8 cellular contexts compared by ENCODE assay signal in genomic region chr17:8807070-8807550, GRCh38. TPM values are rescaled to one million over a fixed set of nuclear protein-coding genes. Genes with fewer than 3 reads are reported as not detected.
DNase-seq lines count a peak whose midpoint lies in the region; ATAC-seq and TF ChIP-seq lines count a peak whose summit lies in the region.

No MANE protein-coding gene starts in this region.

- H3K27ac ChIP-seq in OCI-LY7 (ENCODE audit: low read depth, low read length, poor library complexity, severe bottlenecking) = peak overlapping the region; percentile 23

- no peak for DNase-seq in activated CD8-positive, alpha-beta T cell treated with anti-CD3 and anti-CD28 coated beads for 36 hours
- DNase-seq in activated CD8-positive, alpha-beta T cell treated with anti-CD3 and anti-CD28 coated beads, Interleukin-2, amount 10 ng/mL, durations not matched to agents 7 days and 5 days = no peak
- DNase-seq in OCI-LY7 (ENCODE audit: low spot score) = peak; percentile 60
- DNase-seq in naive B cell = peak; percentile 71
- DNase-seq in stimulated activated CD4-positive, alpha-beta T cell treated with anti-CD3 and anti-CD28 coated beads, Interleukin-15, amount 100 ng/mL, for 24 hours = no peak
- no peak for DNase-seq in NCI-H526 treated with DMSO at 0.1 percent for 48 hours (lab: John Stamatoyannopoulos, UW)
- no peak for DNase-seq in activated effector memory CD4-positive, alpha-beta T cell treated with anti-CD3 and anti-CD28 coated beads, Interleukin-2, amount 50 U/mL, for 16 hours

- peaks cover 19% of the 10 kb centered on the region for H3K9me3 Mint-ChIP-seq in activated CD8-positive, alpha-beta T cell treated with anti-CD3 and anti-CD28 coated beads for 36 hours
- H3K9me3 Mint-ChIP-seq in activated CD8-positive, alpha-beta T cell treated with anti-CD3 and anti-CD28 coated beads, Interleukin-2, amount 10 ng/mL, durations not matched to agents 7 days and 5 days (ENCODE audit: insufficient read depth) = no peaks in the 10 kb centered on the region
- H3K9me3 Mint-ChIP-seq in naive B cell = peaks cover 14 to 30% (median 23%) of the 10 kb centered on the region in 7 donors

- no peaks in the 10 kb centered on the region for H3K36me3 ChIP-seq in OCI-LY7 (ENCODE audit: insufficient read depth, low read length)

- ATAC-seq in activated CD8-positive, alpha-beta T cell treated with anti-CD3 and anti-CD28 coated beads for 36 hours = peak; percentile 61
- ATAC-seq in activated CD8-positive, alpha-beta T cell treated with anti-CD3 and anti-CD28 coated beads, Interleukin-2, amount 10 ng/mL, durations not matched to agents 7 days and 5 days = no peak
- ATAC-seq in HG02852 (IDR thresholded peaks at IDR 0.05; ENCODE audit: unreplicated experiment) (peak; percentile 87), naive B cell (ENCODE audit: low read depth in 2 of 2) (peak; percentile 90)

- H3K9me2 ChIP-seq in OCI-LY7 (ENCODE audit: insufficient read depth, low read length) = no peaks in the 10 kb centered on the region

- peaks cover 15% of the 10 kb centered on the region for H3K4me1 ChIP-seq in OCI-LY7 (ENCODE audit: insufficient read depth, low read length, poor library complexity, severe bottlenecking)

- 0 out of 2 replicates have a peak overlapping the region, but pooled peaks have one; percentile 14 for H3K4me2 ChIP-seq in OCI-LY7 (ENCODE audit: low read length)

- H3K27ac Mint-ChIP-seq in activated CD8-positive, alpha-beta T cell treated with anti-CD3 and anti-CD28 coated beads for 36 hours = no peak overlapping the region
- no peak overlapping the region for H3K27ac Mint-ChIP-seq in activated CD8-positive, alpha-beta T cell treated with anti-CD3 and anti-CD28 coated beads, Interleukin-2, amount 10 ng/mL, durations not matched to agents 7 days and 5 days
- H3K27ac Mint-ChIP-seq in naive B cell = peak overlapping the region; percentile 94 to 99 (median 98)

- no peak overlapping the region for H3K4me3 ChIP-seq in OCI-LY7 (ENCODE audit: low read depth, low read length, poor library complexity, severe bottlenecking)

- 0 out of 2 replicates have a peak, but pooled peaks cover 5% of the 10 kb centered on the region for H3K9me3 ChIP-seq in OCI-LY7 (ENCODE audit: low read length)

- H4K20me1 ChIP-seq in OCI-LY7 (ENCODE audit: insufficient read depth, low read length) = no peaks in the 10 kb centered on the region

- peaks cover 17% of the 10 kb centered on the region for H3K36me3 Mint-ChIP-seq in activated CD8-positive, alpha-beta T cell treated with anti-CD3 and anti-CD28 coated beads for 36 hours (ENCODE audit: low read depth)
- peaks cover 57% of the 10 kb centered on the region for H3K36me3 Mint-ChIP-seq in activated CD8-positive, alpha-beta T cell treated with anti-CD3 and anti-CD28 coated beads, Interleukin-2, amount 10 ng/mL, durations not matched to agents 7 days and 5 days (ENCODE audit: low read depth)
- H3K36me3 Mint-ChIP-seq in naive B cell = peaks cover 13 to 30% of the 10 kb centered on the region in 2 donors

- no TSS peak for BruUV-seq in OCI-LY7 (replicated peaks; lab: Mats Ljungman, UMichigan)

- CTCF ChIA-PET in activated CD8-positive, alpha-beta T cell treated with anti-CD3 and anti-CD28 coated beads for 36 hours (lab: Charles Lee) = interaction anchor here (1.0 to 3.4 kb wide), 4 partner anchors 14 to 397 kb away, joined by 3 to 15 read pairs (median 9); no protein-coding TSS in a partner anchor
- CTCF ChIA-PET in activated CD8-positive, alpha-beta T cell treated with anti-CD3 and anti-CD28 coated beads, Interleukin-2, amount 10 ng/mL, durations not matched to agents 7 days and 5 days (lab: Charles Lee) = interaction anchor here (1.5 to 1.7 kb wide), 4 partner anchors 13 to 191 kb away, joined by 3 to 6 read pairs (median 4); no protein-coding TSS in a partner anchor
- CTCF ChIA-PET in OCI-LY7 (lab: Charles Lee; ENCODE audit: unreplicated experiment) = no interaction called here

- peaks cover 9% of the 10 kb centered on the region for H3K4me1 Mint-ChIP-seq in activated CD8-positive, alpha-beta T cell treated with anti-CD3 and anti-CD28 coated beads for 36 hours (ENCODE audit: low read depth)
- peaks cover 18% of the 10 kb centered on the region for H3K4me1 Mint-ChIP-seq in activated CD8-positive, alpha-beta T cell treated with anti-CD3 and anti-CD28 coated beads, Interleukin-2, amount 10 ng/mL, durations not matched to agents 7 days and 5 days (ENCODE audit: low read depth)
- H3K4me1 Mint-ChIP-seq in naive B cell = peaks cover 38 to 57% (median 51%) of the 10 kb centered on the region in 3 donors

- H3K79me2 ChIP-seq in OCI-LY7 (ENCODE audit: insufficient read depth, low read depth, low read length) = no peaks in the 10 kb centered on the region

- TF ChIP-seq CTCF in activated CD8-positive, alpha-beta T cell treated with anti-CD3 and anti-CD28 coated beads for 36 hours (IDR thresholded peaks at IDR 0.05) = no peak
- TF ChIP-seq CTCF in OCI-LY7 (conservative IDR thresholded peaks at IDR 0.05; ENCODE audit: low read length) = no peak

- intact Hi-C loops in activated CD8-positive, alpha-beta T cell treated with anti-CD3 and anti-CD28 coated beads for 36 hours (cut with micrococcal nuclease) = no loop called here
- intact Hi-C loops in OCI-LY7 (cut with micrococcal nuclease; ENCODE audit: unreplicated experiment) = no loop called here

- H2AFZ ChIP-seq in OCI-LY7 (ENCODE audit: low read length) = peak overlapping the region; percentile 69

- H3K27me3 Mint-ChIP-seq in activated CD8-positive, alpha-beta T cell treated with anti-CD3 and anti-CD28 coated beads for 36 hours = no peaks in the 10 kb centered on the region
- no peaks in the 10 kb centered on the region for H3K27me3 Mint-ChIP-seq in activated CD8-positive, alpha-beta T cell treated with anti-CD3 and anti-CD28 coated beads, Interleukin-2, amount 10 ng/mL, durations not matched to agents 7 days and 5 days (ENCODE audit: low read depth)
- H3K27me3 Mint-ChIP-seq in naive B cell = peaks cover 0 to 7% (median 5%) of the 10 kb centered on the region in 3 donors

- POLR2A ChIA-PET in activated CD8-positive, alpha-beta T cell treated with anti-CD3 and anti-CD28 coated beads for 36 hours (lab: Charles Lee) = interaction anchor here (0.8 kb wide), 1 partner anchor 22 kb away, joined by 3 read pairs; no protein-coding TSS in a partner anchor
- POLR2A ChIA-PET in activated CD8-positive, alpha-beta T cell treated with anti-CD3 and anti-CD28 coated beads, Interleukin-2, amount 10 ng/mL, durations not matched to agents 7 days and 5 days (lab: Charles Lee) = no interaction called here
- POLR2A ChIA-PET in OCI-LY7 (lab: Charles Lee) = interaction anchor here (0.5 kb wide), 1 partner anchor 602 kb away, joined by 4 read pairs; no protein-coding TSS in a partner anchor

- H3K4me3 Mint-ChIP-seq in activated CD8-positive, alpha-beta T cell treated with anti-CD3 and anti-CD28 coated beads for 36 hours = no peak overlapping the region
- no peak overlapping the region for H3K4me3 Mint-ChIP-seq in activated CD8-positive, alpha-beta T cell treated with anti-CD3 and anti-CD28 coated beads, Interleukin-2, amount 10 ng/mL, durations not matched to agents 7 days and 5 days
- peak overlapping the region; percentile 8 to 91 (median 80) for H3K4me3 Mint-ChIP-seq in naive B cell

RNA-seq across cellular contexts. Expression of gene MFSD6L, which starts 7.9 kb away (rescaled TPM):
- total RNA-seq in activated CD8-positive, alpha-beta T cell treated with anti-CD3 and anti-CD28 coated beads for 36 hours = under 1 TPM; 0.20 to 0.22 TPM
- total RNA-seq in activated CD8-positive, alpha-beta T cell treated with anti-CD3 and anti-CD28 coated beads, Interleukin-2, amount 10 ng/mL, durations not matched to agents 7 days and 5 days = 1 to 10 TPM; 1.4 to 1.5 TPM
- total RNA-seq in OCI-LY7 (2014; rRNA removed; shearing (Covaris generic)) = not detected in 2 replicates
- total RNA-seq in OCI-LY7 (2022) = not detected in 2 replicates
- not detected for polyA plus RNA-seq in naive B cell (ENCODE audit: low read depth in 6 of 6)

RNA-seq across cellular contexts. Expression of gene SPDYE4, which starts 48.8 kb away (rescaled TPM):
- total RNA-seq in activated CD8-positive, alpha-beta T cell treated with anti-CD3 and anti-CD28 coated beads for 36 hours = not detected
- not detected for total RNA-seq in activated CD8-positive, alpha-beta T cell treated with anti-CD3 and anti-CD28 coated beads, Interleukin-2, amount 10 ng/mL, durations not matched to agents 7 days and 5 days
- total RNA-seq in OCI-LY7 (2014; rRNA removed; shearing (Covaris generic)) = not detected in 2 replicates
- total RNA-seq in OCI-LY7 (2022) = not detected in 2 replicates
- polyA plus RNA-seq in naive B cell (ENCODE audit: low read depth in 6 of 6) = not detected

Comparison
In these comparisons a context has a peak if more than half of its experiments do, and no peak if none do; other contexts are left out.
1. DNase-seq: peak in OCI-LY7 (single experiment) and naive B cell (single experiment); none in activated CD8-positive, alpha-beta T cell treated with anti-CD3 and anti-CD28 coated beads for 36 hours (single experiment), activated CD8-positive, alpha-beta T cell treated with anti-CD3 and anti-CD28 coated beads, Interleukin-2, amount 10 ng/mL, durations not matched to agents 7 days and 5 days (single experiment), stimulated activated CD4-positive, alpha-beta T cell treated with anti-CD3 and anti-CD28 coated beads, Interleukin-15, amount 100 ng/mL, for 24 hours (single experiment), NCI-H526 treated with DMSO at 0.1 percent for 48 hours (single experiment) and activated effector memory CD4-positive, alpha-beta T cell treated with anti-CD3 and anti-CD28 coated beads, Interleukin-2, amount 50 U/mL, for 16 hours (single experiment).
2. H3K27ac Mint-ChIP-seq: peak in naive B cell (6 of 6); none in activated CD8-positive, alpha-beta T cell treated with anti-CD3 and anti-CD28 coated beads for 36 hours (single experiment) and activated CD8-positive, alpha-beta T cell treated with anti-CD3 and anti-CD28 coated beads, Interleukin-2, amount 10 ng/mL, durations not matched to agents 7 days and 5 days (single experiment).
3. H3K4me3 Mint-ChIP-seq: peak in naive B cell (8 of 8); none in activated CD8-positive, alpha-beta T cell treated with anti-CD3 and anti-CD28 coated beads for 36 hours (single experiment) and activated CD8-positive, alpha-beta T cell treated with anti-CD3 and anti-CD28 coated beads, Interleukin-2, amount 10 ng/mL, durations not matched to agents 7 days and 5 days (single experiment).